1 cellular context compared by ENCODE assay signal in genomic region chr11:65352783-65353182, GRCh38.
TF ChIP-seq lines count a peak whose summit lies in the region.

No MANE protein-coding gene starts in this region.

TF ChIP-seq in WTC11, 78 proteins besides CTCF, POLR2A, EP300 and RAD21 (continued from another document):
- TF ChIP-seq FOXJ3 (CRISPR knock-in tag; IDR thresholded peaks at IDR 0.05; ENCODE audit: borderline replicate concordance) (no peak), ZNF671 (CRISPR knock-in tag; IDR thresholded peaks at IDR 0.05) (no peak), JUN (CRISPR knock-in tag; IDR thresholded peaks at IDR 0.05) (no peak), GRHL2 (CRISPR knock-in tag; IDR thresholded peaks at IDR 0.05; ENCODE audit: insufficient replicate concordance, severe bottlenecking) (no peak), JAZF1 (CRISPR knock-in tag; IDR thresholded peaks at IDR 0.05) (no peak), ZNF281 (CRISPR knock-in tag; IDR thresholded peaks at IDR 0.05) (no peak), USF2 (CRISPR knock-in tag; IDR thresholded peaks at IDR 0.05) (no peak)
